ENCODE assay signal across 18 cellular contexts in genomic region chr17:45870342-45870974, GRCh38. TPM values are rescaled to one million over a fixed set of nuclear protein-coding genes. Genes with fewer than 3 reads are reported as not detected.
DNase-seq lines count a peak whose midpoint lies in the region; ATAC-seq, FAIRE-seq and TF ChIP-seq lines count a peak whose summit lies in the region.
"Had no signal": no experiment of that assay in that cellular context is flagged by ENCODE, and none has a peak within 500 bp of the region (broad histone marks: within the 10 kb centered on the region; RNA-seq: fewer than 3 reads in every experiment).

No MANE protein-coding gene starts in this region.

- peaks cover 18% of the 10 kb centered on the region for H3K4me1 Mint-ChIP-seq in endodermal cell

- no peaks in the 10 kb centered on the region for H3K9me3 ChIP-seq in BLaER1
- H3K9me3 ChIP-seq in HEK293 (ENCODE audit: control insufficient read depth, insufficient read depth, low read depth, low read length): no peaks in the 10 kb centered on the region
- no peaks in the 10 kb centered on the region for H3K9me3 ChIP-seq in endodermal cell (ENCODE audit: control insufficient read depth, low read length)
- H3K9me3 ChIP-seq in BE2C: no peaks in the 10 kb centered on the region
- H3K9me3 ChIP-seq in small intestine (ENCODE audit: control insufficient read depth, low read depth): no peaks in the 10 kb centered on the region
- H3K9me3 ChIP-seq: HAP-1 had no signal

- POLR2A ChIA-PET in HEK293 (lab: Yijun Ruan, JAX): no interaction called here

- no peaks in the 10 kb centered on the region for H3K27me3 Mint-ChIP-seq in endodermal cell (ENCODE audit: insufficient read depth)

- H3K36me3 ChIP-seq in BLaER1: no peaks in the 10 kb centered on the region
- H3K36me3 ChIP-seq in HEK293 (ENCODE audit: control insufficient read depth in 2 of 2, insufficient read depth in 1 of 2, low read length in 2 of 2): no peaks in the 10 kb centered on the region
- H3K36me3 ChIP-seq in endodermal cell (ENCODE audit: control insufficient read depth, insufficient read depth, low read length): no peaks in the 10 kb centered on the region
- no peaks in the 10 kb centered on the region for H3K36me3 ChIP-seq in BE2C
- H3K36me3 ChIP-seq in small intestine (ENCODE audit: control insufficient read depth in 2 of 2, insufficient read depth in 2 of 2, low read length in 2 of 2): no peaks in the 10 kb centered on the region
- H3K36me3 ChIP-seq: HAP-1 had no signal

- no peaks in the 10 kb centered on the region for H3K27me3 ChIP-seq in BLaER1
- H3K27me3 ChIP-seq in endodermal cell (ENCODE audit: control insufficient read depth, insufficient read depth, low read length, poor library complexity, severe bottlenecking): no peaks in the 10 kb centered on the region
- H3K27me3 ChIP-seq in BE2C: no peaks in the 10 kb centered on the region
- H3K27me3 ChIP-seq in small intestine (ENCODE audit: control insufficient read depth in 2 of 2, insufficient read depth in 2 of 2, low read length in 2 of 2): no peaks in the 10 kb centered on the region

- H3K4me2 ChIP-seq in BLaER1: 0 out of 2 replicates have a peak overlapping the region, but pooled peaks have one; percentile 12

- no peak for TF ChIP-seq CTCF in HEK293 (tag by site-specific recombination; IDR thresholded peaks at IDR 0.05)
- no peak for TF ChIP-seq CTCF in endodermal cell (conservative IDR thresholded peaks at IDR 0.05)
- no peak for TF ChIP-seq CTCF in BE2C (IDR thresholded peaks at IDR 0.05; ENCODE audit: low read depth, low read length)

- no peak for FAIRE-seq in small intestine (lab: Jason Lieb, UNC)
- FAIRE-seq: A204.1, GM18507, H1, HTR-8/SVneo had no signal

- H3K4me3 Mint-ChIP-seq in endodermal cell: no peak overlapping the region
- H3K4me3 Mint-ChIP-seq: CD4-positive, CD25-positive, alpha-beta regulatory T cell; HFFc6 had no signal

- DNase-seq in endodermal cell (no peak), substantia nigra (lab: John Stamatoyannopoulos, UW) (no peak), BE2C (no peak), small intestine (no peak)
- DNase-seq: CD4-positive, CD25-positive, alpha-beta regulatory T cell; HFFc6; KBM-7 had no signal

- peaks cover 20% of the 10 kb centered on the region for H3K4me1 ChIP-seq in BLaER1
- no peaks in the 10 kb centered on the region for H3K4me1 ChIP-seq in HEK293 (ENCODE audit: control insufficient read depth, insufficient read depth, low read length)
- no peaks in the 10 kb centered on the region for H3K4me1 ChIP-seq in endodermal cell (ENCODE audit: control insufficient read depth, insufficient read depth, low read length)
- H3K4me1 ChIP-seq in BE2C: no peaks in the 10 kb centered on the region
- no peaks in the 10 kb centered on the region for H3K4me1 ChIP-seq in small intestine (ENCODE audit: control insufficient read depth in 2 of 2, insufficient read depth in 1 of 2, low read depth in 1 of 2, low read length in 1 of 2)

- ATAC-seq in HG02610 (IDR thresholded peaks at IDR 0.05; ENCODE audit: unreplicated experiment): no peak

- H3K27ac Mint-ChIP-seq in endodermal cell: peak overlapping the region; percentile 14
- H3K27ac Mint-ChIP-seq: CD4-positive, CD25-positive, alpha-beta regulatory T cell; HFFc6 had no signal

- 82 to 83% methylated on average over 3 to 4 of the region's 4 CpGs for WGBS in endodermal cell (ENCODE audit: insufficient coverage in 1 of 2, insufficient read length in 1 of 2), 2 experiments
- 11 to 32% (median 27%) methylated on average over 4 of the region's 4 CpGs for whole genome bisulfite sequencing in small intestine, 3 donors

- no peaks in the 10 kb centered on the region for H3K9me3 Mint-ChIP-seq in endodermal cell
- H3K9me3 Mint-ChIP-seq: CD4-positive, CD25-positive, alpha-beta regulatory T cell; HFFc6 had no signal

- no peak overlapping the region for H3K27ac ChIP-seq in BLaER1
- H3K27ac ChIP-seq in HEK293 (ENCODE audit: extremely low read depth, low read depth, low read length): no peak overlapping the region
- H3K27ac ChIP-seq in endodermal cell (ENCODE audit: low read depth, low read length): no peak overlapping the region
- peak overlapping the region; percentile 39 for H3K27ac ChIP-seq in substantia nigra (ENCODE audit: low read depth, low read length, poor library complexity, severe bottlenecking)
- no peak overlapping the region for H3K27ac ChIP-seq in small intestine (ENCODE audit: low read depth in 1 of 2, low read length in 1 of 2)

- no peaks in the 10 kb centered on the region for H4K20me1 ChIP-seq in BLaER1

- H3K4me3 ChIP-seq in BLaER1 (no peak overlapping the region), HEK293 (ENCODE audit: low read depth, low read length) (no peak overlapping the region), endodermal cell (ENCODE audit: low read length) (no peak overlapping the region), BE2C (ENCODE audit: low read depth, low read length) (no peak overlapping the region), small intestine (ENCODE audit: low read depth in 1 of 2, low read length in 2 of 2) (no peak overlapping the region)
- H3K4me3 ChIP-seq: HAP-1 had no signal

- H3K9ac ChIP-seq in BLaER1 (no peak overlapping the region), endodermal cell (ENCODE audit: extremely low read depth, low read length, poor library complexity, severe bottlenecking) (no peak overlapping the region)

- no peaks in the 10 kb centered on the region for H3K36me3 Mint-ChIP-seq in endodermal cell (ENCODE audit: low read depth)
- H3K36me3 Mint-ChIP-seq: CD4-positive, CD25-positive, alpha-beta regulatory T cell had no signal

- CTCF ChIA-PET in HEK293 (lab: Yijun Ruan, JAX): interaction anchor here (0.5 to 1.4 kb wide), 3 partner anchors 15 to 38 kb away, joined by 3 to 4 read pairs (median 3); no protein-coding TSS in a partner anchor

TF ChIP-seq in HEK293, 187 proteins besides CTCF, POLR2A, EP300 and RAD21:
- peak; percentile 71; the same call in 1 of the 2 replicates for TF ChIP-seq ZNF776 (tag by site-specific recombination; IDR thresholded peaks at IDR 0.05; ENCODE audit: borderline replicate concordance)
- 0 out of 2 replicates have a peak, but pooled peaks have one; percentile 5 for TF ChIP-seq ZBTB21 (tag by site-specific recombination; IDR thresholded peaks at IDR 0.05)
- TF ChIP-seq ZFHX2 (tag by site-specific recombination; conservative IDR thresholded peaks at IDR 0.05): peak; percentile 97
- peak; percentile 91 for TF ChIP-seq EGR2 (tag by site-specific recombination; IDR thresholded peaks at IDR 0.05; ENCODE audit: low read depth)
- peak; percentile 84 for TF ChIP-seq ZSCAN4 (tag by site-specific recombination; IDR thresholded peaks at IDR 0.05)
- no peak for TF ChIP-seq ZFP69B (tag by site-specific recombination; IDR thresholded peaks at IDR 0.05)
- TF ChIP-seq KLF9 (tag by site-specific recombination; IDR thresholded peaks at IDR 0.05; ENCODE audit: low read depth): peak; percentile 6; the same call in 1 of the 2 replicates
- no peak for TF ChIP-seq ZNF544 (tag by site-specific recombination; IDR thresholded peaks at IDR 0.05)
TF ChIP-seq in HEK293: peak in this region for 6.

RNA-seq across cellular contexts. Expression of gene MAPT, which starts 23.9 kb away (rescaled TPM):
- total RNA-seq in endodermal cell: under 1 TPM; 0.69 to 0.73 TPM
- 10.8 TPM for polyA plus RNA-seq in endodermal cell (2013, experiment 1 of 2)
- polyA plus RNA-seq in endodermal cell (2013, experiment 2 of 2): 8.2 TPM
- 43.2 TPM for polyA plus RNA-seq in BE2C (2012; ENCODE audit: insufficient read depth, insufficient read length, low read depth)
- 1 to 10 TPM in 1 of 3 donors, under 1 TPM in 1, not detected in 1; 0.54 to 6.0 TPM for polyA plus RNA-seq in small intestine

RNA-seq across cellular contexts. Expression of gene SPPL2C, which starts 25.8 kb away (rescaled TPM):
- total RNA-seq in endodermal cell: not detected
- not detected for polyA plus RNA-seq in endodermal cell (2013, experiment 1 of 2)
- polyA plus RNA-seq in endodermal cell (2013, experiment 2 of 2): not detected
- not detected for polyA plus RNA-seq in BE2C (2012; ENCODE audit: insufficient read depth, insufficient read length, low read depth)
- polyA plus RNA-seq in small intestine: not detected
- total RNA-seq: CD4-positive, CD25-positive, alpha-beta regulatory T cell; Daoy; H1; HFFc6 had no signal
- polyA plus RNA-seq: AG04450; BJ; CD4-positive, CD25-positive, alpha-beta regulatory T cell; H1 had no signal
